ENCODE assay signal across 10 cellular contexts in genomic region chr11:64385953-64386704, GRCh38. TPM values are rescaled to one million over a fixed set of nuclear protein-coding genes. Genes with fewer than 3 reads are reported as not detected.
DNase-seq lines count a peak whose midpoint lies in the region; TF ChIP-seq lines count a peak whose summit lies in the region.
"Had no signal": no experiment of that assay in that cellular context is flagged by ENCODE, and none has a peak within 500 bp of the region (broad histone marks: within the 10 kb centered on the region; RNA-seq: fewer than 3 reads in every experiment).

No MANE protein-coding gene starts in this region.

- H3K9me3 Mint-ChIP-seq in HFFc6 (no peaks in the 10 kb centered on the region), nephron progenitor cell (peaks cover 3% of the 10 kb centered on the region)

- no peak overlapping the region for H3K4me3 ChIP-seq in fibroblast of mammary gland (ENCODE audit: control insufficient read depth, low read depth, low read length)

- H3K27ac Mint-ChIP-seq in HFFc6 = peak overlapping the region; percentile 42; the same call in 1 of the 2 replicates
- H3K27ac Mint-ChIP-seq in nephron progenitor cell = no peak overlapping the region

- H3K4me1 Mint-ChIP-seq in HFFc6 (ENCODE audit: low read depth) = peaks cover 22% of the 10 kb centered on the region
- peaks cover 35% of the 10 kb centered on the region for H3K4me1 Mint-ChIP-seq in nephron progenitor cell

- DNase-seq in AML-193 (lab: John Stamatoyannopoulos, UW) = peak; percentile 31 to 55
- DNase-seq in HFFc6 = peak; percentile 81
- DNase-seq in SKM-1 (lab: John Stamatoyannopoulos, UW; ENCODE audit: unreplicated experiment) = peak; percentile 39
- DNase-seq in fibroblast of mammary gland (ENCODE audit: low read depth) = peak; percentile 14
- no peak for DNase-seq in nephron progenitor cell
- DNase-seq in GM10266 (ENCODE audit: extremely low spot score) = no peak
- no peak for DNase-seq in AG08395 (ENCODE audit: low spot score)
- no peak for DNase-seq in RPMI8226
- DNase-seq: activated effector memory CD4-positive, alpha-beta T cell treated with anti-CD3 and anti-CD28 coated beads, Interleukin-2, amount 50 U/mL, for 16 hours; NCI-H446 treated with DMSO at 0.1 percent for 48 hours had no signal

- H3K4me3 Mint-ChIP-seq in HFFc6 (no peak overlapping the region), nephron progenitor cell (no peak overlapping the region)

- TF ChIP-seq CTCF in HFFc6 (IDR thresholded peaks at IDR 0.05) = no peak
- TF ChIP-seq CTCF in fibroblast of mammary gland (conservative IDR thresholded peaks at IDR 0.05; ENCODE audit: control insufficient read depth, insufficient read depth, low read depth, low read length) = no peak
- TF ChIP-seq CTCF in nephron progenitor cell (IDR thresholded peaks at IDR 0.05) = no peak
- TF ChIP-seq CTCF in GM10266 (IDR thresholded peaks at IDR 0.05; ENCODE audit: control insufficient read depth, insufficient read depth, low read depth, missing control alignments) = no peak

- H3K36me3 Mint-ChIP-seq in HFFc6 (ENCODE audit: low read depth) = no peaks in the 10 kb centered on the region
- H3K36me3 Mint-ChIP-seq in nephron progenitor cell (ENCODE audit: low read depth) = no peaks in the 10 kb centered on the region

- H3K27me3 Mint-ChIP-seq in HFFc6 (ENCODE audit: insufficient read depth) (peaks cover 22% of the 10 kb centered on the region), nephron progenitor cell (ENCODE audit: low read depth, poor library complexity) (peaks cover 36% of the 10 kb centered on the region)

RNA-seq across cellular contexts. Expression of gene RPS6KA4, which starts 27.2 kb away (rescaled TPM):
- total RNA-seq in HFFc6 (2021; fragmentation: NEBNext Ultra II Directional; extraction: Animal tissue kit (Norgen Biotek cat#: 25700)) = 10 to 100 TPM; 42.9 to 63.4 (median 56.6) TPM

RNA-seq across cellular contexts. Expression of gene CCDC88B, which starts 46.1 kb away (rescaled TPM):
- 1 to 10 TPM in 4 of 6 experiments, under 1 TPM in 2; 0.45 to 1.9 (median 1.7) TPM for total RNA-seq in HFFc6 (2021; fragmentation: NEBNext Ultra II Directional; extraction: Animal tissue kit (Norgen Biotek cat#: 25700))

Comparison
In these comparisons a context has a peak if more than half of its experiments do, and no peak if none do; other contexts are left out.
1. DNase-seq: peak in AML-193 (2 of 2), HFFc6 (single experiment), SKM-1 (single experiment) and fibroblast of mammary gland (single experiment); none in nephron progenitor cell (single experiment), GM10266 (single experiment), AG08395 (single experiment) and RPMI8226 (single experiment).